Comparison of ENCODE assay signal across 1 cellular context in genomic region chr21:38796426-38796825, GRCh38.
TF ChIP-seq lines count a peak whose summit lies in the region.

No MANE protein-coding gene starts in this region.

TF ChIP-seq in H1, 55 proteins besides CTCF, POLR2A, EP300 and RAD21:
- TF ChIP-seq CREB1 (IDR thresholded peaks at IDR 0.05): no peak
- TF ChIP-seq SAP30 (IDR thresholded peaks at IDR 0.05; ENCODE audit: insufficient read depth, insufficient replicate concordance, low read length): no peak
- TF ChIP-seq ATF3 (IDR thresholded peaks at IDR 0.05; ENCODE audit: insufficient read depth, low read depth, low read length): no peak
- TF ChIP-seq USF2 (IDR thresholded peaks at IDR 0.05; ENCODE audit: low read length): no peak
